In the genomic region with DNA sequence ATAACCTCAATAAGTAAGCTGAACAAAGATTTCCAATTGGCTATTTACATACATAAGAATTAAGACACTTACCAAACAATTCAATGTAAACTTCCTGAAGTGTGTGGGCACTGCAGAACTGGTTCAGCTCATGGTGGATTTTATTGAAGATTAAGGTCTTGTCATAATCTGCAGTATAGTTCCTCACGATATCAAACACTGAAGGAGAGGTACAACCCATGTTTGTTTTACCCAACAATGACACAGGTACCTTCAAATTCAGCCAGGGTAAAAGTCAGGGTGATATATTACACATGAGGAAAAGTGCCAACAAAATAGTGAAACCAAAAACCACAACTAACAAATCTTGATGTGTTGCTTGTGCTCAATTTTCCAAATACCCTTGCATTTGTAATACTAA, we compare ENCODE assay signal across 25 cellular contexts. TPM values are rescaled to one million over a fixed set of nuclear protein-coding genes. Genes with fewer than 3 reads are reported as not detected.
DNase-seq lines count a peak whose midpoint lies in the region; ATAC-seq, FAIRE-seq and TF ChIP-seq lines count a peak whose summit lies in the region.
"Had no signal": no experiment of that assay in that cellular context is flagged by ENCODE, and none has a peak within 500 bp of the region (broad histone marks: within the 10 kb centered on the region; RNA-seq: fewer than 3 reads in every experiment).

No MANE protein-coding gene starts in this region.

- H3K4me1 ChIP-seq in mucosa of descending colon (ENCODE audit: low read depth) (peaks cover 16% of the 10 kb centered on the region), stomach (peaks cover 25 to 39% (median 33%) of the 10 kb centered on the region in 4 donors), esophagus squamous epithelium (peaks cover 0 to 29% (median 0%) of the 10 kb centered on the region in 3 donors)
- H3K4me1 ChIP-seq: BE2C, HAP-1, SJCRH30 had no signal

- TF ChIP-seq CTCF in mucosa of descending colon (IDR thresholded peaks at IDR 0.05): no peak
- no peak for TF ChIP-seq CTCF in stomach (IDR thresholded peaks at IDR 0.05)
- no peak for TF ChIP-seq CTCF in esophagus squamous epithelium (IDR thresholded peaks at IDR 0.05)

- H3K27ac ChIP-seq in stomach: peak overlapping the region; percentile 49 to 81 (median 66)
- peak overlapping the region in 2 of 4 donors; percentile 15 to 47 for H3K27ac ChIP-seq in esophagus squamous epithelium
- H3K27ac ChIP-seq: GM23248, KMS-11, SJCRH30 had no signal

- no peak for TF ChIP-seq POLR2A in stomach (IDR thresholded peaks at IDR 0.05)
- no peak for TF ChIP-seq POLR2A in esophagus squamous epithelium (IDR thresholded peaks at IDR 0.05)

- 24 to 59% (median 36%) methylated on average over 1 of the region's 1 CpG for WGBS in stomach, 5 donors
- 46 to 69% methylated on average over 1 of the region's 1 CpG for WGBS in esophagus squamous epithelium, 2 donors

- H3K27me3 ChIP-seq in stomach (no peaks in the 10 kb centered on the region), esophagus squamous epithelium (no peaks in the 10 kb centered on the region)
- H3K27me3 ChIP-seq: BE2C, SJCRH30 had no signal

- H3K4me3 ChIP-seq in mucosa of descending colon (no peak overlapping the region), stomach (no peak overlapping the region), esophagus squamous epithelium (no peak overlapping the region)
- H3K4me3 ChIP-seq: GM23248, HAP-1, SJCRH30 had no signal

- FAIRE-seq in GM19239 (lab: Jason Lieb, UNC): peak; percentile 71
- FAIRE-seq in colon (lab: Jason Lieb, UNC): peak; percentile 53
- FAIRE-seq: D721Med, HTR-8/SVneo, RCC 7860 had no signal

- intact Hi-C loops in mucosa of descending colon (cut with DNase I, micrococcal nuclease): no loop called here
- intact Hi-C loops in stomach (cut with DNase I; ENCODE audit: low total_unique reads): no loop called here
- intact Hi-C loops in esophagus squamous epithelium (cut with DNase I): no loop called here
- intact Hi-C loops in posterior vena cava (cut with DNase I): no loop called here

- H3K9me3 ChIP-seq in mucosa of descending colon (no peaks in the 10 kb centered on the region), stomach (no peaks in the 10 kb centered on the region), esophagus squamous epithelium (no peaks in the 10 kb centered on the region)
- H3K9me3 ChIP-seq: BE2C, HAP-1, SJCRH30 had no signal

- peak; percentile 91 for ATAC-seq in mucosa of descending colon

- H3K36me3 ChIP-seq in mucosa of descending colon (ENCODE audit: low read depth): no peaks in the 10 kb centered on the region
- H3K36me3 ChIP-seq in stomach: peaks cover 19 to 87% (median 81%) of the 10 kb centered on the region in 4 donors
- peaks cover 0 to 100% (median 8%) of the 10 kb centered on the region in 3 donors for H3K36me3 ChIP-seq in esophagus squamous epithelium

- no peak for DNase-seq in GM19239 (ENCODE audit: insufficient read length, low spot score)
- no peak for DNase-seq in mucosa of descending colon
- DNase-seq in stomach: no peak
- DNase-seq in esophagus squamous epithelium (lab: John Stamatoyannopoulos, UW): no peak
- DNase-seq in stimulated activated CD4-positive, alpha-beta T cell treated with anti-CD3 and anti-CD28 coated beads, Interleukin-4, amount 100 ng/mL, for 4 hours: no peak
- no peak for DNase-seq in posterior vena cava (ENCODE audit: low spot score)
- DNase-seq: BE2C, DMS79 treated with DMSO at 0.1 percent for 48 hours, GM23248, IMR-90, MV-4-11, NCI-H1105 treated with DMSO at 0.1 percent for 48 hours, NCI-H1694, NCI-H2081 treated with DMSO at 0.1 percent for 48 hours, NCI-H2171 treated with DMSO at 0.1 percent for 48 hours, NCI-H446 treated with DMSO at 0.1 percent for 48 hours, NCI-H526 treated with DMSO at 0.1 percent for 48 hours, OCI-M1, SJCRH30 had no signal

- TF ChIP-seq EP300 in stomach (IDR thresholded peaks at IDR 0.05): no peak

RNA-seq across cellular contexts. Expression of a gene that starts 10.0 kb away (rescaled TPM):
- total RNA-seq in mucosa of descending colon (10 to 100 TPM; 33.4 to 57.9 (median 48.3) TPM), stomach (10 to 100 TPM in 2 of 5 donors, 1 to 10 TPM in 3; 5.8 to 61.5 (median 9.8) TPM), esophagus squamous epithelium (10 to 100 TPM; 27.7 to 33.3 (median 29.5) TPM), posterior vena cava (10 to 100 TPM; 17.3 to 20.0 TPM)
- polyA plus RNA-seq in stomach: 1 to 10 TPM; 4.4 to 9.5 (median 5.9) TPM

RNA-seq across cellular contexts. Expression of a gene that starts 53.5 kb away (rescaled TPM):
- total RNA-seq in mucosa of descending colon (10 to 100 TPM; 18.2 to 21.4 (median 20.5) TPM), stomach (10 to 100 TPM in 4 of 5 donors, under 1 TPM in 1; 0.58 to 39.7 (median 15.6) TPM), esophagus squamous epithelium (10 to 100 TPM in 3 of 4 donors, 1 to 10 TPM in 1; 6.9 to 20.8 (median 19.5) TPM), posterior vena cava (10 to 100 TPM; 18.3 to 20.8 TPM)
- polyA plus RNA-seq in stomach: 10 to 100 TPM in 2 of 3 donors, 1 to 10 TPM in 1; 6.9 to 17.7 (median 11.7) TPM
